24 cellular contexts compared by ENCODE assay signal in genomic region chr14:24076302-24076601, GRCh38. TPM values are rescaled to one million over a fixed set of nuclear protein-coding genes. Genes with fewer than 3 reads are reported as not detected.
DNase-seq lines count a peak whose midpoint lies in the region; ATAC-seq, FAIRE-seq and TF ChIP-seq lines count a peak whose summit lies in the region.
"Had no signal": no experiment of that assay in that cellular context is flagged by ENCODE, and none has a peak within 500 bp of the region (broad histone marks: within the 10 kb centered on the region; RNA-seq: fewer than 3 reads in every experiment).

No MANE protein-coding gene starts in this region.

- TF ChIP-seq EP300 in HepG2 (IDR thresholded peaks at IDR 0.05; ENCODE audit: low read depth in 2 of 2, low read length in 2 of 2) (no peak), HepG2 (CRISPR knock-in tag; IDR thresholded peaks at IDR 0.05; ENCODE audit: borderline replicate concordance) (no peak)

- H3K79me2 ChIP-seq in HepG2 (ENCODE audit: insufficient read depth, low read length) (no peaks in the 10 kb centered on the region), parathyroid adenoma (no peaks in the 10 kb centered on the region)

- 32% methylated on average over 10 of the region's 10 CpGs for WGBS in HepG2 (ENCODE audit: low lambda C conversion rate)
- whole genome bisulfite sequencing in right lobe of liver (ENCODE audit: insufficient coverage, low coverage, low lambda C conversion rate, missing lambda C conversion rate), result no CpG with 5 or more reads among the region's 10 CpGs

- FAIRE-seq in HepG2 (lab: Jason Lieb, UNC), result no peak
- FAIRE-seq: A204.1, G401.6, GM12892, H1 had no signal

- peaks cover 37% of the 10 kb centered on the region for H3K4me1 ChIP-seq in HepG2 (ENCODE audit: insufficient read depth, low read length)
- H3K4me1 ChIP-seq in right lobe of liver, result peaks cover 0 to 40% (median 21%) of the 10 kb centered on the region in 4 donors
- H3K4me1 ChIP-seq in parathyroid adenoma, result peaks cover 47% of the 10 kb centered on the region
- H3K4me1 ChIP-seq in colonic mucosa, result no peaks in the 10 kb centered on the region

- BruUV-seq in HepG2 (replicated peaks; lab: Mats Ljungman, UMichigan), result no TSS peak

- H3K27me3 Mint-ChIP-seq in glutamatergic neuron (ENCODE audit: unreplicated experiment), result peaks cover 32% of the 10 kb centered on the region
- H3K27me3 Mint-ChIP-seq in HFFc6 (ENCODE audit: insufficient read depth), result peaks cover 35% of the 10 kb centered on the region

- H3K27ac Mint-ChIP-seq in glutamatergic neuron (ENCODE audit: unreplicated experiment) (peak overlapping the region; percentile 99), HFFc6 (no peak overlapping the region)
- H3K27ac Mint-ChIP-seq: CD8-positive, alpha-beta T cell; H9 had no signal

- no peaks in the 10 kb centered on the region for H4K20me1 ChIP-seq in HepG2 (ENCODE audit: insufficient read depth, low read length)
- H4K20me1 ChIP-seq: BLaER1 had no signal

- H3K27ac ChIP-seq in HepG2 (ENCODE audit: extremely low read length, insufficient read depth, low read length), result no peak overlapping the region
- H3K27ac ChIP-seq in right lobe of liver, result no peak overlapping the region
- H3K27ac ChIP-seq in parathyroid adenoma, result no peak overlapping the region
- no peak overlapping the region for H3K27ac ChIP-seq in colonic mucosa
- H3K27ac ChIP-seq: 22Rv1, BLaER1, C4-2B, GM23248 had no signal

- TF ChIP-seq CTCF in HepG2 (CRISPR knock-in tag; IDR thresholded peaks at IDR 0.05) (no peak), right lobe of liver (IDR thresholded peaks at IDR 0.05) (no peak), glutamatergic neuron (IDR thresholded peaks at IDR 0.05; ENCODE audit: partially characterized antibody, unreplicated experiment) (no peak), parathyroid adenoma (IDR thresholded peaks at IDR 0.05) (no peak), colonic mucosa (IDR thresholded peaks at IDR 0.05) (no peak), HFFc6 (IDR thresholded peaks at IDR 0.05) (no peak)

- H3K27me3 ChIP-seq in HepG2 (ENCODE audit: control insufficient read depth in 1 of 2, insufficient read depth in 2 of 2, low read length in 2 of 2) (peaks cover 15 to 65% of the 10 kb centered on the region in 2 experiments), right lobe of liver (no peaks in the 10 kb centered on the region), parathyroid adenoma (ENCODE audit: control insufficient read depth, insufficient read depth, low read length) (no peaks in the 10 kb centered on the region), colonic mucosa (no peaks in the 10 kb centered on the region)
- H3K27me3 ChIP-seq: BLaER1 had no signal

- H3K9me3 ChIP-seq in HepG2 (ENCODE audit: low read length) (no peaks in the 10 kb centered on the region), right lobe of liver (no peaks in the 10 kb centered on the region), parathyroid adenoma (ENCODE audit: control insufficient read depth, low read length) (no peaks in the 10 kb centered on the region), colonic mucosa (no peaks in the 10 kb centered on the region)
- H3K9me3 ChIP-seq: BLaER1, Caco-2 had no signal

- no peak for DNase-seq in HepG2 (ENCODE audit: low spot score)
- no peak for DNase-seq in right lobe of liver
- no peak for DNase-seq in glutamatergic neuron
- no peak for DNase-seq in colonic mucosa
- DNase-seq in AG20443 (ENCODE audit: low spot score), result no peak
- no peak for DNase-seq in HFFc6
- no peak for DNase-seq in NCI-H69 (lab: John Stamatoyannopoulos, UW)
- DNase-seq: Caco-2; CD4-positive, CD25-positive, alpha-beta regulatory T cell; DMS153; DND-41; GM23248; H9 had no signal

- peaks cover 22% of the 10 kb centered on the region for H3K9me3 Mint-ChIP-seq in glutamatergic neuron (ENCODE audit: unreplicated experiment)
- no peaks in the 10 kb centered on the region for H3K9me3 Mint-ChIP-seq in HFFc6
- H3K9me3 Mint-ChIP-seq: CD8-positive, alpha-beta T cell; H9 had no signal

- POLR2A ChIA-PET in HepG2 (lab: Yijun Ruan, JAX), result interaction anchor here (2.7 to 8.3 kb wide), 2 partner anchors 18 to 19 kb away, joined by 15 to 68 read pairs; partner anchors contain the start of gene PCK2

- H2AFZ ChIP-seq in HepG2 (ENCODE audit: low read length), result no peak overlapping the region
- H2AFZ ChIP-seq in parathyroid adenoma, result peak overlapping the region; percentile 28
- H2AFZ ChIP-seq: GM23248 had no signal

- intact Hi-C loops in HepG2 (cut with micrococcal nuclease; ENCODE audit: unreplicated experiment), result no loop called here
- intact Hi-C loops in right lobe of liver (cut with DNase I), result no loop called here
- intact Hi-C loops in colonic mucosa (cut with DNase I), result no loop called here

- H3K36me3 ChIP-seq in HepG2 (replicated peaks in 1 of 2; ENCODE audit: control insufficient read depth in 1 of 2, insufficient read depth in 2 of 2, low read length in 2 of 2), result no peaks in the 10 kb centered on the region
- H3K36me3 ChIP-seq in right lobe of liver, result no peaks in the 10 kb centered on the region
- no peaks in the 10 kb centered on the region for H3K36me3 ChIP-seq in parathyroid adenoma (ENCODE audit: control insufficient read depth, insufficient read depth, low read length)
- no peaks in the 10 kb centered on the region for H3K36me3 ChIP-seq in colonic mucosa
- H3K36me3 ChIP-seq: BLaER1 had no signal

- H3K36me3 Mint-ChIP-seq in glutamatergic neuron (ENCODE audit: unreplicated experiment), result no peaks in the 10 kb centered on the region
- H3K36me3 Mint-ChIP-seq in HFFc6 (ENCODE audit: low read depth), result no peaks in the 10 kb centered on the region
- H3K36me3 Mint-ChIP-seq: CD4-positive, CD25-positive, alpha-beta regulatory T cell; CD8-positive, alpha-beta T cell had no signal

- TF ChIP-seq POLR2A in HepG2 (IDR thresholded peaks at IDR 0.05; ENCODE audit: insufficient read depth in 1 of 2, low read depth in 2 of 2, low read length in 2 of 2) (no peak), right lobe of liver (IDR thresholded peaks at IDR 0.05) (no peak)

- in situ Hi-C loops in HepG2 (cut with HindIII; ENCODE audit: extremely low pct_ligation_motif_present, low pct_unique_long_range_greater_than_20kb), result no loop called here

- H3K4me3 Mint-ChIP-seq in glutamatergic neuron (ENCODE audit: unreplicated experiment) (no peak overlapping the region), HFFc6 (no peak overlapping the region)
- H3K4me3 Mint-ChIP-seq: CD4-positive, CD25-positive, alpha-beta regulatory T cell; CD8-positive, alpha-beta T cell; H9 had no signal

- H3K4me3 ChIP-seq in HepG2 (replicated peaks in 1 of 3; ENCODE audit: insufficient read depth in 1 of 3, low read depth in 2 of 3, low read length in 3 of 3) (no peak overlapping the region), right lobe of liver (no peak overlapping the region), parathyroid adenoma (ENCODE audit: low read depth, low read length) (no peak overlapping the region), colonic mucosa (no peak overlapping the region)
- H3K4me3 ChIP-seq: BLaER1, GM23248 had no signal

- CTCF ChIA-PET in HepG2 (lab: Yijun Ruan, JAX; ENCODE audit: low intra/inter-chr PET ratio, low total read pairs), result no interaction called here

- no peak for ATAC-seq in HepG2
- no peak for ATAC-seq in right lobe of liver
- ATAC-seq: CD8-positive, alpha-beta T cell; HCT116 had no signal

- H3K9ac ChIP-seq in HepG2 (ENCODE audit: insufficient read depth, low read depth, low read length), result no peak overlapping the region
- H3K9ac ChIP-seq in parathyroid adenoma, result no peak overlapping the region
- no peak overlapping the region for H3K9ac ChIP-seq in colonic mucosa (ENCODE audit: low read depth in 2 of 2, low read length in 2 of 2)
- H3K9ac ChIP-seq: BLaER1, GM23248 had no signal

- no peak for TF ChIP-seq RAD21 in HepG2 (CRISPR knock-in tag; IDR thresholded peaks at IDR 0.05)

- peaks cover 36% of the 10 kb centered on the region for H3K4me1 Mint-ChIP-seq in glutamatergic neuron (ENCODE audit: low read depth, unreplicated experiment)
- H3K4me1 Mint-ChIP-seq in HFFc6 (ENCODE audit: low read depth), result no peaks in the 10 kb centered on the region

- no peak overlapping the region for H3K4me2 ChIP-seq in HepG2 (ENCODE audit: low read depth, low read length)
- H3K4me2 ChIP-seq in parathyroid adenoma (ENCODE audit: low read length), result no peak overlapping the region
- H3K4me2 ChIP-seq: BLaER1 had no signal

RNA-seq across cellular contexts. Expression of gene CPNE6, which starts 4.9 kb away (rescaled TPM):
- total RNA-seq in HepG2 (2016; rRNA removed; fragmentation: Illumina TruSeq; extraction: Trizol), result not detected in 2 replicates
- total RNA-seq in HepG2 (2016; cell fraction: cytosol; rRNA removed; fragmentation: Illumina TruSeq; extraction: Trizol; ENCODE audit: low read depth), result not detected in 2 replicates
- total RNA-seq in HepG2 (2016; cell fraction: insoluble cytoplasmic fraction; rRNA removed; fragmentation: Illumina TruSeq; extraction: Trizol), result not detected in 2 replicates
- not detected in 2 replicates for total RNA-seq in HepG2 (2016; cell fraction: membrane; rRNA removed; fragmentation: Illumina TruSeq; extraction: Trizol)
- total RNA-seq in HepG2 (2016; cell fraction: nucleus; rRNA removed; fragmentation: Illumina TruSeq; extraction: Trizol), result not detected in 2 replicates
- 0.03 TPM in 1 of 2 replicates, not detected in the other for polyA plus RNA-seq in HepG2 (2011; rRNA removed)
- not detected in 2 replicates for polyA plus RNA-seq in HepG2 (2011; cell fraction: cytosol; rRNA removed)
- 0.06 and 0.16 TPM in 2 replicates for polyA plus RNA-seq in HepG2 (2011; cell fraction: nucleus; rRNA removed)
- polyA plus RNA-seq in HepG2 (2012), result 0.05 TPM in 1 of 2 replicates, not detected in the other
- not detected in 2 replicates for polyA plus RNA-seq in HepG2 (2016; cell fraction: cytosol; fragmentation: Illumina TruSeq; extraction: Trizol; ENCODE audit: low read depth)
- not detected in 2 replicates for polyA plus RNA-seq in HepG2 (2016; cell fraction: insoluble cytoplasmic fraction; fragmentation: Illumina TruSeq; extraction: Trizol; ENCODE audit: low read depth)
- polyA plus RNA-seq in HepG2 (2016; cell fraction: membrane; fragmentation: Illumina TruSeq; extraction: Trizol; ENCODE audit: low read depth), result not detected in 2 replicates
- polyA plus RNA-seq in HepG2 (2016; cell fraction: nucleus; fragmentation: Illumina TruSeq; extraction: Trizol; ENCODE audit: insufficient read depth, low read depth), result not detected in 2 replicates
- polyA minus RNA-seq in HepG2 (2011; rRNA and poly(A)+ RNA removed; ENCODE audit: low replicate concordance), result 0.16 TPM in 1 of 2 replicates, not detected in the other
- polyA minus RNA-seq in HepG2 (2011; cell fraction: cytosol; rRNA and poly(A)+ RNA removed), result not detected in 2 replicates
- polyA minus RNA-seq in HepG2 (2011; cell fraction: nucleus; rRNA and poly(A)+ RNA removed), result not detected in 2 replicates
- total RNA-seq in right lobe of liver, result under 1 TPM in 4 of 6 experiments, not detected in 2; 0.09 to 0.40 (median 0.18) TPM
- total RNA-seq in glutamatergic neuron (ENCODE audit: unreplicated experiment), result 0.44 TPM
- under 1 TPM in 1 of 2 donors, not detected in 1; 0.45 TPM for total RNA-seq in colonic mucosa
- not detected for total RNA-seq in HFFc6 (2021; fragmentation: NEBNext Ultra II Directional; extraction: Animal tissue kit (Norgen Biotek cat#: 25700))
- total RNA-seq: Caco-2; CD4-positive, CD25-positive, alpha-beta regulatory T cell; CD8-positive, alpha-beta T cell; GM23248; H1; H9 had no signal
- polyA plus RNA-seq: AG04450; CD4-positive, CD25-positive, alpha-beta regulatory T cell; GM23248 had no signal

RNA-seq across cellular contexts. Expression of gene PCK2, which starts 17.9 kb away (rescaled TPM):
- total RNA-seq in HepG2 (2016; rRNA removed; fragmentation: Illumina TruSeq; extraction: Trizol) (118 and 129 TPM in 2 replicates), right lobe of liver (100 to 1,000 TPM; 124 to 615 (median 240) TPM), glutamatergic neuron (ENCODE audit: unreplicated experiment) (99.9 TPM), colonic mucosa (100 to 1,000 TPM; 133 to 173 TPM)
- total RNA-seq in HepG2 (2016; cell fraction: cytosol; rRNA removed; fragmentation: Illumina TruSeq; extraction: Trizol; ENCODE audit: low read depth), result 29.7 and 32.7 TPM in 2 replicates
- 112 and 129 TPM in 2 replicates for total RNA-seq in HepG2 (2016; cell fraction: insoluble cytoplasmic fraction; rRNA removed; fragmentation: Illumina TruSeq; extraction: Trizol)
- 38.2 and 39.1 TPM in 2 replicates for total RNA-seq in HepG2 (2016; cell fraction: membrane; rRNA removed; fragmentation: Illumina TruSeq; extraction: Trizol)
- 96.7 and 121 TPM in 2 replicates for total RNA-seq in HepG2 (2016; cell fraction: nucleus; rRNA removed; fragmentation: Illumina TruSeq; extraction: Trizol)
- 272 and 316 TPM in 2 replicates for polyA plus RNA-seq in HepG2 (2011; rRNA removed)
- polyA plus RNA-seq in HepG2 (2011; cell fraction: cytosol; rRNA removed), result 238 and 309 TPM in 2 replicates
- polyA plus RNA-seq in HepG2 (2011; cell fraction: nucleus; rRNA removed), result 309 TPM in 2 replicates
- 216 and 286 TPM in 2 replicates for polyA plus RNA-seq in HepG2 (2012)
- polyA plus RNA-seq in HepG2 (2016; cell fraction: cytosol; fragmentation: Illumina TruSeq; extraction: Trizol; ENCODE audit: low read depth), result 19.2 and 20.8 TPM in 2 replicates
- polyA plus RNA-seq in HepG2 (2016; cell fraction: insoluble cytoplasmic fraction; fragmentation: Illumina TruSeq; extraction: Trizol; ENCODE audit: low read depth), result 122 and 140 TPM in 2 replicates
- polyA plus RNA-seq in HepG2 (2016; cell fraction: membrane; fragmentation: Illumina TruSeq; extraction: Trizol; ENCODE audit: low read depth), result 27.1 and 31.0 TPM in 2 replicates
- 172 and 175 TPM in 2 replicates for polyA plus RNA-seq in HepG2 (2016; cell fraction: nucleus; fragmentation: Illumina TruSeq; extraction: Trizol; ENCODE audit: insufficient read depth, low read depth)
- 87.1 and 691 TPM in 2 replicates for polyA minus RNA-seq in HepG2 (2011; rRNA and poly(A)+ RNA removed; ENCODE audit: low replicate concordance)
- 204 and 209 TPM in 2 replicates for polyA minus RNA-seq in HepG2 (2011; cell fraction: cytosol; rRNA and poly(A)+ RNA removed)
- 128 and 158 TPM in 2 replicates for polyA minus RNA-seq in HepG2 (2011; cell fraction: nucleus; rRNA and poly(A)+ RNA removed)
- 10 to 100 TPM; 19.9 to 27.6 (median 24.0) TPM for total RNA-seq in HFFc6 (2021; fragmentation: NEBNext Ultra II Directional; extraction: Animal tissue kit (Norgen Biotek cat#: 25700))

RNA-seq across cellular contexts. Expression of gene CARMIL3, which starts 24.4 kb away (rescaled TPM):
- total RNA-seq in HepG2 (2016; rRNA removed; fragmentation: Illumina TruSeq; extraction: Trizol) (0.13 and 0.27 TPM in 2 replicates), right lobe of liver (1 to 10 TPM in 1 of 6 experiments, under 1 TPM in 5; 0.18 to 1.9 (median 0.29) TPM), glutamatergic neuron (ENCODE audit: unreplicated experiment) (108 TPM), colonic mucosa (1 to 10 TPM in 1 of 2 donors, under 1 TPM in 1; 0.29 to 2.1 TPM)
- total RNA-seq in HepG2 (2016; cell fraction: cytosol; rRNA removed; fragmentation: Illumina TruSeq; extraction: Trizol; ENCODE audit: low read depth), result 0.18 TPM in 1 of 2 replicates, not detected in the other
- 0.12 and 0.41 TPM in 2 replicates for total RNA-seq in HepG2 (2016; cell fraction: insoluble cytoplasmic fraction; rRNA removed; fragmentation: Illumina TruSeq; extraction: Trizol)
- total RNA-seq in HepG2 (2016; cell fraction: membrane; rRNA removed; fragmentation: Illumina TruSeq; extraction: Trizol), result 0.03 and 0.15 TPM in 2 replicates
- total RNA-seq in HepG2 (2016; cell fraction: nucleus; rRNA removed; fragmentation: Illumina TruSeq; extraction: Trizol), result 0.47 and 0.65 TPM in 2 replicates
- 0.55 and 0.85 TPM in 2 replicates for polyA plus RNA-seq in HepG2 (2011; rRNA removed)
- 0.13 and 0.21 TPM in 2 replicates for polyA plus RNA-seq in HepG2 (2011; cell fraction: cytosol; rRNA removed)
- polyA plus RNA-seq in HepG2 (2011; cell fraction: nucleus; rRNA removed), result 7.7 and 8.1 TPM in 2 replicates
- polyA plus RNA-seq in HepG2 (2012), result 0.16 and 0.34 TPM in 2 replicates
- 0.03 TPM in 2 replicates for polyA plus RNA-seq in HepG2 (2016; cell fraction: cytosol; fragmentation: Illumina TruSeq; extraction: Trizol; ENCODE audit: low read depth)
- polyA plus RNA-seq in HepG2 (2016; cell fraction: insoluble cytoplasmic fraction; fragmentation: Illumina TruSeq; extraction: Trizol; ENCODE audit: low read depth), result 0.19 and 0.23 TPM in 2 replicates
- 0.05 TPM in 2 replicates for polyA plus RNA-seq in HepG2 (2016; cell fraction: membrane; fragmentation: Illumina TruSeq; extraction: Trizol; ENCODE audit: low read depth)
- 1.6 and 2.9 TPM in 2 replicates for polyA plus RNA-seq in HepG2 (2016; cell fraction: nucleus; fragmentation: Illumina TruSeq; extraction: Trizol; ENCODE audit: insufficient read depth, low read depth)
- 0.14 and 3.1 TPM in 2 replicates for polyA minus RNA-seq in HepG2 (2011; rRNA and poly(A)+ RNA removed; ENCODE audit: low replicate concordance)
- polyA minus RNA-seq in HepG2 (2011; cell fraction: cytosol; rRNA and poly(A)+ RNA removed), result 0.20 and 0.44 TPM in 2 replicates
- 0.77 and 2.9 TPM in 2 replicates for polyA minus RNA-seq in HepG2 (2011; cell fraction: nucleus; rRNA and poly(A)+ RNA removed)
- not detected for total RNA-seq in HFFc6 (2021; fragmentation: NEBNext Ultra II Directional; extraction: Animal tissue kit (Norgen Biotek cat#: 25700))
- total RNA-seq: GM23248 had no signal
- polyA plus RNA-seq: AG04450; CD4-positive, CD25-positive, alpha-beta regulatory T cell; GM23248 had no signal

RNA-seq across cellular contexts. Expression of gene DCAF11, which starts 38.3 kb away (rescaled TPM):
- total RNA-seq in HepG2 (2016; rRNA removed; fragmentation: Illumina TruSeq; extraction: Trizol) (257 and 342 TPM in 2 replicates), right lobe of liver (100 to 1,000 TPM in 3 of 6 experiments, 10 to 100 TPM in 3; 65.9 to 180 (median 103) TPM), glutamatergic neuron (ENCODE audit: unreplicated experiment) (54.1 TPM), colonic mucosa (100 to 1,000 TPM in 1 of 2 donors, 10 to 100 TPM in 1; 89.2 to 106 TPM)
- total RNA-seq in HepG2 (2016; cell fraction: cytosol; rRNA removed; fragmentation: Illumina TruSeq; extraction: Trizol; ENCODE audit: low read depth), result 34.1 and 39.6 TPM in 2 replicates
- 258 and 327 TPM in 2 replicates for total RNA-seq in HepG2 (2016; cell fraction: insoluble cytoplasmic fraction; rRNA removed; fragmentation: Illumina TruSeq; extraction: Trizol)
- total RNA-seq in HepG2 (2016; cell fraction: membrane; rRNA removed; fragmentation: Illumina TruSeq; extraction: Trizol), result 160 and 166 TPM in 2 replicates
- 174 and 191 TPM in 2 replicates for total RNA-seq in HepG2 (2016; cell fraction: nucleus; rRNA removed; fragmentation: Illumina TruSeq; extraction: Trizol)
- 150 and 176 TPM in 2 replicates for polyA plus RNA-seq in HepG2 (2011; rRNA removed)
- polyA plus RNA-seq in HepG2 (2011; cell fraction: cytosol; rRNA removed), result 134 and 153 TPM in 2 replicates
- 221 and 233 TPM in 2 replicates for polyA plus RNA-seq in HepG2 (2011; cell fraction: nucleus; rRNA removed)
- polyA plus RNA-seq in HepG2 (2012), result 123 and 142 TPM in 2 replicates
- 37.7 and 39.7 TPM in 2 replicates for polyA plus RNA-seq in HepG2 (2016; cell fraction: cytosol; fragmentation: Illumina TruSeq; extraction: Trizol; ENCODE audit: low read depth)
- 251 and 268 TPM in 2 replicates for polyA plus RNA-seq in HepG2 (2016; cell fraction: insoluble cytoplasmic fraction; fragmentation: Illumina TruSeq; extraction: Trizol; ENCODE audit: low read depth)
- 114 and 116 TPM in 2 replicates for polyA plus RNA-seq in HepG2 (2016; cell fraction: membrane; fragmentation: Illumina TruSeq; extraction: Trizol; ENCODE audit: low read depth)
- polyA plus RNA-seq in HepG2 (2016; cell fraction: nucleus; fragmentation: Illumina TruSeq; extraction: Trizol; ENCODE audit: insufficient read depth, low read depth), result 253 and 275 TPM in 2 replicates
- 74.6 and 273 TPM in 2 replicates for polyA minus RNA-seq in HepG2 (2011; rRNA and poly(A)+ RNA removed; ENCODE audit: low replicate concordance)
- 98.7 and 103 TPM in 2 replicates for polyA minus RNA-seq in HepG2 (2011; cell fraction: cytosol; rRNA and poly(A)+ RNA removed)
- 146 and 181 TPM in 2 replicates for polyA minus RNA-seq in HepG2 (2011; cell fraction: nucleus; rRNA and poly(A)+ RNA removed)
- total RNA-seq in HFFc6 (2021; fragmentation: NEBNext Ultra II Directional; extraction: Animal tissue kit (Norgen Biotek cat#: 25700)), result 10 to 100 TPM; 28.1 to 36.3 (median 32.1) TPM

RNA-seq across cellular contexts. Expression of gene NRL, which starts 38.5 kb away (rescaled TPM):
- total RNA-seq in HepG2 (2016; rRNA removed; fragmentation: Illumina TruSeq; extraction: Trizol) (4.7 and 5.2 TPM in 2 replicates), right lobe of liver (1 to 10 TPM; 1.4 to 2.9 (median 2.1) TPM), glutamatergic neuron (ENCODE audit: unreplicated experiment) (3.7 TPM), colonic mucosa (1 to 10 TPM in 1 of 2 donors, under 1 TPM in 1; 0.88 to 2.7 TPM)
- total RNA-seq in HepG2 (2016; cell fraction: cytosol; rRNA removed; fragmentation: Illumina TruSeq; extraction: Trizol; ENCODE audit: low read depth), result 6.6 and 7.1 TPM in 2 replicates
- total RNA-seq in HepG2 (2016; cell fraction: insoluble cytoplasmic fraction; rRNA removed; fragmentation: Illumina TruSeq; extraction: Trizol), result 4.7 and 5.6 TPM in 2 replicates
- 9.2 and 10.6 TPM in 2 replicates for total RNA-seq in HepG2 (2016; cell fraction: membrane; rRNA removed; fragmentation: Illumina TruSeq; extraction: Trizol)
- 3.4 and 5.1 TPM in 2 replicates for total RNA-seq in HepG2 (2016; cell fraction: nucleus; rRNA removed; fragmentation: Illumina TruSeq; extraction: Trizol)
- polyA plus RNA-seq in HepG2 (2011; rRNA removed), result 2.5 and 3.4 TPM in 2 replicates
- polyA plus RNA-seq in HepG2 (2011; cell fraction: cytosol; rRNA removed), result 2.9 and 5.2 TPM in 2 replicates
- 3.5 and 3.9 TPM in 2 replicates for polyA plus RNA-seq in HepG2 (2011; cell fraction: nucleus; rRNA removed)
- 2.2 and 2.5 TPM in 2 replicates for polyA plus RNA-seq in HepG2 (2012)
- polyA plus RNA-seq in HepG2 (2016; cell fraction: cytosol; fragmentation: Illumina TruSeq; extraction: Trizol; ENCODE audit: low read depth), result 3.4 and 5.1 TPM in 2 replicates
- polyA plus RNA-seq in HepG2 (2016; cell fraction: insoluble cytoplasmic fraction; fragmentation: Illumina TruSeq; extraction: Trizol; ENCODE audit: low read depth), result 4.5 and 4.7 TPM in 2 replicates
- 6.1 and 7.7 TPM in 2 replicates for polyA plus RNA-seq in HepG2 (2016; cell fraction: membrane; fragmentation: Illumina TruSeq; extraction: Trizol; ENCODE audit: low read depth)
- 3.5 and 4.8 TPM in 2 replicates for polyA plus RNA-seq in HepG2 (2016; cell fraction: nucleus; fragmentation: Illumina TruSeq; extraction: Trizol; ENCODE audit: insufficient read depth, low read depth)
- polyA minus RNA-seq in HepG2 (2011; rRNA and poly(A)+ RNA removed; ENCODE audit: low replicate concordance), result 0.58 and 9.0 TPM in 2 replicates
- 3.0 and 3.9 TPM in 2 replicates for polyA minus RNA-seq in HepG2 (2011; cell fraction: cytosol; rRNA and poly(A)+ RNA removed)
- 6.1 and 6.6 TPM in 2 replicates for polyA minus RNA-seq in HepG2 (2011; cell fraction: nucleus; rRNA and poly(A)+ RNA removed)
- under 1 TPM; 0.26 to 0.85 (median 0.49) TPM for total RNA-seq in HFFc6 (2021; fragmentation: NEBNext Ultra II Directional; extraction: Animal tissue kit (Norgen Biotek cat#: 25700))

Comparison
In these comparisons a context has a peak if more than half of its experiments do, and no peak if none do; other contexts are left out.
1. RNA of gene CARMIL3, which starts 24.4 kb away (total RNA-seq): 108 TPM in glutamatergic neuron (single experiment); 0.29 to 2.1 TPM in colonic mucosa, 0.18 to 1.9 TPM in right lobe of liver, 0.03 to 0.65 TPM in HepG2 and not detected in HFFc6; every median in the first group is over 10 times any median in the second.